17 cellular contexts compared by ENCODE assay signal in the genomic region with DNA sequence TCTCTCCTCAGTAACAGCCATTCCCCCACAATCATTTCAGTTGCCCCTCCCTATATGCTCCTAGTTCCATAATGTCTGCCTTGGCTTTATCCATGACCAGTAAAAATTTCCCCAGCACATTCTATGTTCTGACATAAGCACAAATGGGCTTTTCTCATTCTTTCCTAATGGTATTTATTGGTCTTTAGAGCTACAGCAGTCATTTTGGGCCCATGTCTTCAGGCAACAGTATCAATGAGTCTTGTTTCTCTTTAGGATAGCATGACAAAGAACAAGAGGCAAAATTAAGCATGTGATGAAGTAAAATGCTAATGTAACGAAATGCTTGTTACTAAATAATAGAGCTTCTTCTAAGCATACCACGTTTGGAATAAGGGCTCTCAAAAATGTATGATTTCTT.
"Had no signal": no experiment of that assay in that cellular context is flagged by ENCODE, and none has a peak within 500 bp of the region (broad histone marks: within the 10 kb centered on the region; RNA-seq: fewer than 3 reads in every experiment).

No MANE protein-coding gene starts in this region.

- H3K36me3 ChIP-seq: uterus had no signal

- H3K9me3 ChIP-seq: body of pancreas, lower lobe of right lung, transverse colon, uterus had no signal

- H3K4me3 Mint-ChIP-seq: dendritic cell treated with granulocyte-macrophage colony-stimulating factor and Interleukin-4, amounts not matched to agents 40 ng/mL and 50 ng/mL, for 4 days; naive B cell; neural progenitor cell; stimulated activated memory B cell treated with anti-CD40 and anti-IgM and Interleukin-4, amounts not matched to agents 10 μg/mL and 1 μg/mL and 100 μg/mL, for 72 hours; T-cell; T-helper 2 cell treated with Interferon-gamma antibody and Interleukin-4, amounts not matched to agents 5 μg/mL and 100 μg/mL, for 36 hours had no signal

- H3K27me3 Mint-ChIP-seq: dendritic cell treated with granulocyte-macrophage colony-stimulating factor and Interleukin-4, amounts not matched to agents 40 ng/mL and 50 ng/mL, for 4 days; naive B cell; stimulated activated memory B cell treated with anti-CD40 and anti-IgM and Interleukin-4, amounts not matched to agents 10 μg/mL and 1 μg/mL and 100 μg/mL, for 72 hours; T-cell had no signal

- H3K36me3 Mint-ChIP-seq: naive B cell had no signal

- H3K9me3 Mint-ChIP-seq: dendritic cell treated with granulocyte-macrophage colony-stimulating factor and Interleukin-4, amounts not matched to agents 40 ng/mL and 50 ng/mL, for 4 days; naive B cell; neural progenitor cell; stimulated activated memory B cell treated with anti-CD40 and anti-IgM and Interleukin-4, amounts not matched to agents 10 μg/mL and 1 μg/mL and 100 μg/mL, for 72 hours; T-cell; T-helper 2 cell treated with Interferon-gamma antibody and Interleukin-4, amounts not matched to agents 5 μg/mL and 100 μg/mL, for 36 hours had no signal

- H3K27me3 ChIP-seq: body of pancreas, foreskin keratinocyte, neural progenitor cell, transverse colon, uterus had no signal

- H3K4me1 Mint-ChIP-seq: neural progenitor cell had no signal

- ATAC-seq: body of pancreas; foreskin keratinocyte; left lobe of liver; lower lobe of right lung; sciatic nerve; stimulated activated memory B cell treated with anti-CD40 and anti-IgM and Interleukin-4, amounts not matched to agents 10 μg/mL and 1 μg/mL and 100 μg/mL, for 72 hours; T-cell had no signal

- H3K4me3 ChIP-seq: body of pancreas, lower lobe of right lung, neural progenitor cell, transverse colon, uterus had no signal

- H3K27ac Mint-ChIP-seq: dendritic cell treated with granulocyte-macrophage colony-stimulating factor and Interleukin-4, amounts not matched to agents 40 ng/mL and 50 ng/mL, for 4 days; naive B cell; neural progenitor cell; stimulated activated memory B cell treated with anti-CD40 and anti-IgM and Interleukin-4, amounts not matched to agents 10 μg/mL and 1 μg/mL and 100 μg/mL, for 72 hours; T-helper 2 cell treated with Interferon-gamma antibody and Interleukin-4, amounts not matched to agents 5 μg/mL and 100 μg/mL, for 36 hours had no signal

- DNase-seq: activated CD4-positive, alpha-beta T cell treated with anti-CD3 and anti-CD28 coated beads, Interleukin-2, amount 50 U/mL, for 48 hours; body of pancreas; effector CD4-positive, alpha-beta T cell; foreskin keratinocyte; lower lobe of right lung; naive B cell; small intestine; stimulated activated CD4-positive, alpha-beta T cell treated with anti-CD3 and anti-CD28 coated beads, Interleukin-2, amount 100 ng/mL, for 24 hours; T-cell; transverse colon; uterus had no signal

- FAIRE-seq: small intestine had no signal

- H3K27ac ChIP-seq: body of pancreas, foreskin keratinocyte, lower lobe of right lung, neural progenitor cell, transverse colon, uterus had no signal
